ENCODE assay signal across 8 cellular contexts in the genomic region with DNA sequence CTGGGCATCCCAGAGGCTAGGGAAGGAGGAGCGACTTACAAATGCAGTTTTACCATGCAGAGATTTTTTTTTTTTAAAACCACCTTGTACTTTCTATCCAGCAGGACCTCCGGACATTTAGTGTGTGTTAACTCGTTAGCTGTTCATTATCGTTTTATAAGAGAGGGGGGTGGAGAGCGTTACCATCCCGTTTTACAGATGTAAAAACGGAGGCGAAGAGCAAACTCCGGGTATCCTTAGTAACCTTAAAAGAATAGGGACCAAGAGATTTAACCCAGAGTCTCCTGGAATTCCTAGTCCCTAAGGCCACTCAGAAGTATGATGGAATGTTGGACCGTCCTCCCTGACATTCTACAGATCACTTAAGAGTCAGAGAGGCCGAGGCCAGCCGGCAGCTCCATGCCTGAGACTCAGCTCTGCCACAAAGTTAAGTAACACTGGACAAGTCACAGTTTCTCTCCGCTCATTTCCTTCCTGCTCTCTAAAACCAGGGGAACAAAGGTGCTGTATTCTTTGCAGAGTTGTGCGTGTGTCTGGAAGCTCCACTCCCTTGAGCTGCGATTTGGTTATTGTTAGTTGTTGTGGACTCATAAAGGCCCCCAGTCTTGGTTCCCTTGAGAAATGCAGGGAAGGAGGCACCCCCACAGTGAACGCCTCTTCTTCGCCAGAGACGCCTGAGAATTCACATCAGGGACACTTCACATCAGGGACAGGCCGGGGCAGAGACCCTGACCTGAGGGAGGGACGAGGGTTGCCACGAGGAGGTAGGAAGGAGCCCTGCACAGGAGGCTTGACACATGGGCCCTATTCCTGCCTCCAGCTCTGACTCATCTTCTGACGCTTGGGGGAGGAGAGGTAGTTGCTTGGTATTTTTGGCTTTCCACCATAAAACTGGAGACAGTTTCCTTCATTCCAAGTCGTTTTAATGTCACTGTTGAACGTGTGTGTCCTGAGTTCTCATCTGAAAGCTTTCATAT. TPM values are rescaled to one million over a fixed set of nuclear protein-coding genes. Genes with fewer than 3 reads are reported as not detected.
A peak's percentile ranks its signal among the peaks of the same experiment; 100 is the strongest.
DNase-seq lines count a peak whose midpoint lies in the region; ATAC-seq and TF ChIP-seq lines count a peak whose summit lies in the region.

No MANE protein-coding gene starts in this region.

- H3K9me3 ChIP-seq in CD8-positive, alpha-beta memory T cell (ENCODE audit: low read length), result no peaks in the 10 kb centered on the region
- no peaks in the 10 kb centered on the region for H3K9me3 ChIP-seq in tibial nerve

- CTCF ChIA-PET in CD8-positive, alpha-beta memory T cell (lab: Charles Lee), result no interaction called here

- POLR2A ChIA-PET in CD8-positive, alpha-beta memory T cell (lab: Charles Lee), result no interaction called here

- peak in 1 of 5 donors; percentile 2 for DNase-seq in CD8-positive, alpha-beta memory T cell
- DNase-seq in HUDEP-2 (lab: John Stamatoyannopoulos, UW; ENCODE audit: unreplicated experiment in 76 of 76) (peak in 51 of 76 experiments; percentile 3 to 74 (median 29)), UCSD-AML1 (lab: John Stamatoyannopoulos, UW; ENCODE audit: unreplicated experiment) (peak; percentile 53), epidermal melanocyte (ENCODE audit: insufficient read length, low spot score) (peak; percentile 42), mucosa of gallbladder (ENCODE audit: low spot score) (peak; percentile 43), tibial nerve (ENCODE audit: low spot score in 2 of 2) (peak in 1 of 2 donors; percentile 41), activated gamma-delta T cell (lab: John Stamatoyannopoulos, UW) (no peak)

- H3K27ac Mint-ChIP-seq in CD8-positive, alpha-beta memory T cell, result peak overlapping the region; percentile 65 to 94 (median 80)

- WGBS in tibial nerve, 2 donors, result 9 to 13% methylated on average over 24 of the region's 24 CpGs

- H3K4me1 Mint-ChIP-seq in CD8-positive, alpha-beta memory T cell, result peaks cover 22 to 39% (median 33%) of the 10 kb centered on the region in 3 donors

- no peak for TF ChIP-seq CTCF in tibial nerve (IDR thresholded peaks at IDR 0.05)

- no peak for ATAC-seq in HG02938 (IDR thresholded peaks at IDR 0.05; ENCODE audit: unreplicated experiment)

- peaks cover 0 to 9% (median 0%) of the 10 kb centered on the region in 3 donors for H3K36me3 Mint-ChIP-seq in CD8-positive, alpha-beta memory T cell

- no peaks in the 10 kb centered on the region for H3K27me3 Mint-ChIP-seq in CD8-positive, alpha-beta memory T cell

- peak overlapping the region; percentile 45 for H3K27ac ChIP-seq in CD8-positive, alpha-beta memory T cell (ENCODE audit: low read depth, low read length)
- H3K27ac ChIP-seq in tibial nerve, result peak overlapping the region; percentile 1 to 91 (median 82)

- TF ChIP-seq POLR2A in tibial nerve (IDR thresholded peaks at IDR 0.05), result no peak

- peak overlapping the region; percentile 45 for H3K4me3 ChIP-seq in CD8-positive, alpha-beta memory T cell (ENCODE audit: low read length)
- peak overlapping the region; percentile 68 to 91 (median 77) for H3K4me3 ChIP-seq in tibial nerve

- H3K4me1 ChIP-seq in CD8-positive, alpha-beta memory T cell (ENCODE audit: insufficient read depth, low read length), result peaks cover 17% of the 10 kb centered on the region
- peaks cover 0 to 46% (median 17%) of the 10 kb centered on the region in 4 donors for H3K4me1 ChIP-seq in tibial nerve

- no peaks in the 10 kb centered on the region for H3K36me3 ChIP-seq in CD8-positive, alpha-beta memory T cell (ENCODE audit: insufficient read depth, low read length)
- H3K36me3 ChIP-seq in tibial nerve, result no peaks in the 10 kb centered on the region

- peak overlapping the region; percentile 89 to 99 (median 92) for H3K4me3 Mint-ChIP-seq in CD8-positive, alpha-beta memory T cell

- H3K9me3 Mint-ChIP-seq in CD8-positive, alpha-beta memory T cell, result no peaks in the 10 kb centered on the region

- H3K27me3 ChIP-seq in CD8-positive, alpha-beta memory T cell (ENCODE audit: insufficient read depth, low read length, poor library complexity, severe bottlenecking), result no peaks in the 10 kb centered on the region
- H3K27me3 ChIP-seq in tibial nerve, result no peaks in the 10 kb centered on the region

- TF ChIP-seq EP300 in tibial nerve (IDR thresholded peaks at IDR 0.05), result peak in 1 of 2 donors; percentile 47

RNA-seq across cellular contexts. Expression of a gene that starts 1.2 kb away (rescaled TPM):
- 10 to 100 TPM; 18.7 to 18.9 TPM for total RNA-seq in CD8-positive, alpha-beta memory T cell
- polyA plus RNA-seq in CD8-positive, alpha-beta memory T cell, result 19.0 TPM
- 16.5 TPM for total RNA-seq in mucosa of gallbladder
- total RNA-seq in tibial nerve, result 10 to 100 TPM; 14.7 to 27.8 (median 19.5) TPM
